In the genomic region with DNA sequence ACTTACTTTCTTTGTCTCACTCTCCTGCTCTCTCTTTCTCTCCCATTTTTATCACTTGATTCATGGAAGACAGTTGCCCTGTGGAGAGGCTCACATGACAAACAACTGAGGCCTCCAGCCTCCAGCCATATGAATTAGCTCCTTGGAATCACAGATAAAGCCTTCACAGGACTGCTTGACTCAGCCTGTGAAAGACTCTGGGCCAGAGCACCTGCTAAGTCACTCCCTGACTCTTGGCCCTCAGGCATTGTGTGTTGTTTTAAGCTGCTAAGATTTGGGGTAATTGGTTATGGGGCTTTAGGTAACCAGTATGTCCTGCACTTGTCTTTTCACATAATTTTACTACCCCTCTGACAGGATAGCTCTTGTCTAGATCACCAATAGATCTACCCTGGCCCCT, we compare ENCODE assay signal across 16 cellular contexts.
DNase-seq lines count a peak whose midpoint lies in the region; ATAC-seq and TF ChIP-seq lines count a peak whose summit lies in the region.
"Had no signal": no experiment of that assay in that cellular context is flagged by ENCODE, and none has a peak within 500 bp of the region (broad histone marks: within the 10 kb centered on the region; RNA-seq: fewer than 3 reads in every experiment).

No MANE protein-coding gene starts in this region.

- H3K18ac ChIP-seq in trophoblast cell (ENCODE audit: low read length), result no peak overlapping the region

- no peaks in the 10 kb centered on the region for H3K79me1 ChIP-seq in trophoblast cell (ENCODE audit: low read length)

- H3K23ac ChIP-seq in trophoblast cell (ENCODE audit: low read length), result no peak overlapping the region

- no peak for TF ChIP-seq POLR2A in erythroblast (IDR thresholded peaks at IDR 0.05; ENCODE audit: low read length)

- CTCF ChIA-PET in activated CD4-positive, alpha-beta T cell treated with anti-CD3 and anti-CD28 coated beads, Interleukin-2, amount 10 ng/mL, durations not matched to agents 7 days and 5 days (lab: Charles Lee), result no interaction called here
- CTCF ChIA-PET in naive thymus-derived CD4-positive, alpha-beta T cell (lab: Charles Lee), result no interaction called here

- H4K12ac ChIP-seq in trophoblast cell (ENCODE audit: low read depth, low read length), result no peak overlapping the region

- H3K14ac ChIP-seq in trophoblast cell (ENCODE audit: low read length), result no peak overlapping the region

- H3K4me1 ChIP-seq in HUES48 (ENCODE audit: control insufficient read depth, insufficient read depth, low read length) (no peaks in the 10 kb centered on the region), trophoblast cell (ENCODE audit: control insufficient read depth in 1 of 2, insufficient read depth in 2 of 2, low read length in 2 of 2) (peaks cover 0 to 3% of the 10 kb centered on the region in 2 experiments)
- no peaks in the 10 kb centered on the region for H3K4me1 ChIP-seq in naive thymus-derived CD4-positive, alpha-beta T cell (ENCODE audit: control insufficient read depth in 2 of 2, insufficient read depth in 2 of 2, low read length in 2 of 2)
- H3K4me1 ChIP-seq: A549 had no signal

- no peak for ATAC-seq in naive thymus-derived CD4-positive, alpha-beta T cell
- ATAC-seq: A549, GM12878 had no signal

- no peaks in the 10 kb centered on the region for H3K27me3 Mint-ChIP-seq in activated CD4-positive, alpha-beta T cell treated with anti-CD3 and anti-CD28 coated beads, Interleukin-2, amount 10 ng/mL, durations not matched to agents 7 days and 5 days
- H3K27me3 Mint-ChIP-seq in naive thymus-derived CD4-positive, alpha-beta T cell, result no peaks in the 10 kb centered on the region

- no peak overlapping the region for H3K9ac ChIP-seq in HUES48 (ENCODE audit: low read depth, low read length)
- H3K9ac ChIP-seq in SK-N-MC (ENCODE audit: insufficient read length), result no peak overlapping the region
- no peak overlapping the region for H3K9ac ChIP-seq in trophoblast cell (ENCODE audit: low read length)
- H3K9ac ChIP-seq: BLaER1, GM23248 had no signal

- no peak overlapping the region for H2BK120ac ChIP-seq in trophoblast cell (ENCODE audit: insufficient read depth, low read length, poor library complexity)

- H3K27ac ChIP-seq in HUES48 (ENCODE audit: low read depth, low read length), result peak overlapping the region; percentile 28
- peak overlapping the region; percentile 52 for H3K27ac ChIP-seq in SK-N-MC
- H3K27ac ChIP-seq in trophoblast cell (ENCODE audit: low read depth, low read length), result no peak overlapping the region
- H3K27ac ChIP-seq in naive thymus-derived CD4-positive, alpha-beta T cell (ENCODE audit: low read depth, low read length), result no peak overlapping the region
- H3K27ac ChIP-seq: A549, BLaER1, GM23248 had no signal

- DNase-seq in SK-N-MC (ENCODE audit: low read depth, low spot score) (no peak), left kidney (ENCODE audit: low read depth, low spot score) (peak; percentile 12), trophoblast cell (peak; percentile 78 to 82), erythroblast (lab: John Stamatoyannopoulos, UW) (no peak), COLO668 (lab: John Stamatoyannopoulos, UW; ENCODE audit: unreplicated experiment) (no peak)
- no peak for DNase-seq in activated CD4-positive, alpha-beta T cell treated with anti-CD3 and anti-CD28 coated beads, Interleukin-2, amount 10 ng/mL, durations not matched to agents 7 days and 5 days
- no peak for DNase-seq in naive thymus-derived CD4-positive, alpha-beta T cell
- DNase-seq: Calu3; CD8-positive, alpha-beta memory T cell; DMS 273 treated with DMSO at 0.1 percent for 48 hours; GM23248; IMR-90 had no signal

- no peak overlapping the region for H2BK12ac ChIP-seq in trophoblast cell (ENCODE audit: low read length)

- H2AK5ac ChIP-seq in trophoblast cell (ENCODE audit: low read length), result no peak overlapping the region

- no peaks in the 10 kb centered on the region for H3K9me3 ChIP-seq in HUES48 (ENCODE audit: control insufficient read depth, insufficient read depth, low read length)
- no peaks in the 10 kb centered on the region for H3K9me3 ChIP-seq in SK-N-MC (ENCODE audit: low read depth, low read length)
- H3K9me3 ChIP-seq in trophoblast cell (ENCODE audit: insufficient read depth, low read depth, low read length), result no peaks in the 10 kb centered on the region
- H3K9me3 ChIP-seq in naive thymus-derived CD4-positive, alpha-beta T cell (ENCODE audit: control insufficient read depth in 2 of 3, low read length in 3 of 3), result no peaks in the 10 kb centered on the region
- H3K9me3 ChIP-seq: A549, BLaER1 had no signal

- no peaks in the 10 kb centered on the region for H3K4me1 Mint-ChIP-seq in activated CD4-positive, alpha-beta T cell treated with anti-CD3 and anti-CD28 coated beads, Interleukin-2, amount 10 ng/mL, durations not matched to agents 7 days and 5 days
- no peaks in the 10 kb centered on the region for H3K4me1 Mint-ChIP-seq in naive thymus-derived CD4-positive, alpha-beta T cell
- H3K4me1 Mint-ChIP-seq: CD8-positive, alpha-beta memory T cell had no signal

- H3K4me3 ChIP-seq in HUES48 (ENCODE audit: low read depth, low read length), result no peak overlapping the region
- H3K4me3 ChIP-seq in SK-N-MC, result peak overlapping the region; percentile 20; the same call in 1 of the 2 replicates
- no peak overlapping the region for H3K4me3 ChIP-seq in trophoblast cell (ENCODE audit: low read depth, low read length)
- H3K4me3 ChIP-seq in naive thymus-derived CD4-positive, alpha-beta T cell (ENCODE audit: low read length), result no peak overlapping the region
- H3K4me3 ChIP-seq: A549, BLaER1, GM12878, GM23248 had no signal

- no peak overlapping the region for H2BK5ac ChIP-seq in trophoblast cell (ENCODE audit: low read depth, low read length, poor library complexity)

- H4K91ac ChIP-seq in trophoblast cell (ENCODE audit: low read depth, low read length), result no peak overlapping the region

- H3K4me2 ChIP-seq in trophoblast cell (ENCODE audit: low read length), result no peak overlapping the region
- H3K4me2 ChIP-seq: A549, BLaER1 had no signal

- H3K79me2 ChIP-seq in trophoblast cell (ENCODE audit: control insufficient read depth, insufficient read depth, low read length, poor library complexity), result no peaks in the 10 kb centered on the region

- H2AFZ ChIP-seq in trophoblast cell (ENCODE audit: insufficient read depth, low read length, poor library complexity), result no peak overlapping the region
- H2AFZ ChIP-seq: GM23248 had no signal

- intact Hi-C loops in naive thymus-derived CD4-positive, alpha-beta T cell (cut with micrococcal nuclease), result no loop called here

- H3K27ac Mint-ChIP-seq in activated CD4-positive, alpha-beta T cell treated with anti-CD3 and anti-CD28 coated beads, Interleukin-2, amount 10 ng/mL, durations not matched to agents 7 days and 5 days, result no peak overlapping the region
- no peak overlapping the region for H3K27ac Mint-ChIP-seq in naive thymus-derived CD4-positive, alpha-beta T cell
- H3K27ac Mint-ChIP-seq: CD8-positive, alpha-beta memory T cell had no signal

- no peak overlapping the region for H3K4ac ChIP-seq in trophoblast cell (ENCODE audit: low read depth, low read length)

- POLR2A ChIA-PET in activated CD4-positive, alpha-beta T cell treated with anti-CD3 and anti-CD28 coated beads, Interleukin-2, amount 10 ng/mL, durations not matched to agents 7 days and 5 days (lab: Charles Lee), result no interaction called here
- POLR2A ChIA-PET in naive thymus-derived CD4-positive, alpha-beta T cell (lab: Charles Lee), result no interaction called here

- H3K4me3 Mint-ChIP-seq in activated CD4-positive, alpha-beta T cell treated with anti-CD3 and anti-CD28 coated beads, Interleukin-2, amount 10 ng/mL, durations not matched to agents 7 days and 5 days, result no peak overlapping the region
- no peak overlapping the region for H3K4me3 Mint-ChIP-seq in naive thymus-derived CD4-positive, alpha-beta T cell
- H3K4me3 Mint-ChIP-seq: CD8-positive, alpha-beta memory T cell had no signal

- no peaks in the 10 kb centered on the region for H3K9me3 Mint-ChIP-seq in activated CD4-positive, alpha-beta T cell treated with anti-CD3 and anti-CD28 coated beads, Interleukin-2, amount 10 ng/mL, durations not matched to agents 7 days and 5 days
- H3K9me3 Mint-ChIP-seq in naive thymus-derived CD4-positive, alpha-beta T cell, result peaks cover 0 to 8% (median 0%) of the 10 kb centered on the region in 11 donors

- H3K27me3 ChIP-seq in HUES48 (ENCODE audit: control insufficient read depth, insufficient read depth, low read length), result no peaks in the 10 kb centered on the region
- no peaks in the 10 kb centered on the region for H3K27me3 ChIP-seq in trophoblast cell (ENCODE audit: insufficient read depth, low read length)
- no peaks in the 10 kb centered on the region for H3K27me3 ChIP-seq in naive thymus-derived CD4-positive, alpha-beta T cell (ENCODE audit: control insufficient read depth in 2 of 2, insufficient read depth in 2 of 2, low read length in 2 of 2)
- H3K27me3 ChIP-seq: BLaER1 had no signal

- no peak overlapping the region for H4K8ac ChIP-seq in trophoblast cell (ENCODE audit: low read depth, low read length)

- no peaks in the 10 kb centered on the region for H3K36me3 Mint-ChIP-seq in activated CD4-positive, alpha-beta T cell treated with anti-CD3 and anti-CD28 coated beads, Interleukin-2, amount 10 ng/mL, durations not matched to agents 7 days and 5 days (ENCODE audit: low read depth)
- no peaks in the 10 kb centered on the region for H3K36me3 Mint-ChIP-seq in naive thymus-derived CD4-positive, alpha-beta T cell
- H3K36me3 Mint-ChIP-seq: CD8-positive, alpha-beta memory T cell had no signal

- H3K36me3 ChIP-seq in HUES48 (ENCODE audit: control insufficient read depth, insufficient read depth, low read length), result no peaks in the 10 kb centered on the region
- H3K36me3 ChIP-seq in SK-N-MC (ENCODE audit: insufficient read depth, low read length), result no peaks in the 10 kb centered on the region
- H3K36me3 ChIP-seq in trophoblast cell (ENCODE audit: control insufficient read depth in 1 of 2, insufficient read depth in 2 of 2, low read length in 2 of 2), result no peaks in the 10 kb centered on the region
- no peaks in the 10 kb centered on the region for H3K36me3 ChIP-seq in naive thymus-derived CD4-positive, alpha-beta T cell (ENCODE audit: control insufficient read depth in 2 of 3, insufficient read depth in 3 of 3, low read length in 3 of 3)
- H3K36me3 ChIP-seq: BLaER1 had no signal

Comparison
In these comparisons a context has a peak if more than half of its experiments do, and no peak if none do; other contexts are left out.
1. H3K27ac ChIP-seq: peak in HUES48 (single experiment) and SK-N-MC (single experiment); none in trophoblast cell (single experiment) and naive thymus-derived CD4-positive, alpha-beta T cell (single experiment).
2. DNase-seq: peak in left kidney (single experiment) and trophoblast cell (2 of 2); none in SK-N-MC (single experiment), erythroblast (0 of 2), activated CD4-positive, alpha-beta T cell treated with anti-CD3 and anti-CD28 coated beads, Interleukin-2, amount 10 ng/mL, durations not matched to agents 7 days and 5 days (single experiment), naive thymus-derived CD4-positive, alpha-beta T cell (0 of 9) and COLO668 (single experiment).